In the genomic region with DNA sequence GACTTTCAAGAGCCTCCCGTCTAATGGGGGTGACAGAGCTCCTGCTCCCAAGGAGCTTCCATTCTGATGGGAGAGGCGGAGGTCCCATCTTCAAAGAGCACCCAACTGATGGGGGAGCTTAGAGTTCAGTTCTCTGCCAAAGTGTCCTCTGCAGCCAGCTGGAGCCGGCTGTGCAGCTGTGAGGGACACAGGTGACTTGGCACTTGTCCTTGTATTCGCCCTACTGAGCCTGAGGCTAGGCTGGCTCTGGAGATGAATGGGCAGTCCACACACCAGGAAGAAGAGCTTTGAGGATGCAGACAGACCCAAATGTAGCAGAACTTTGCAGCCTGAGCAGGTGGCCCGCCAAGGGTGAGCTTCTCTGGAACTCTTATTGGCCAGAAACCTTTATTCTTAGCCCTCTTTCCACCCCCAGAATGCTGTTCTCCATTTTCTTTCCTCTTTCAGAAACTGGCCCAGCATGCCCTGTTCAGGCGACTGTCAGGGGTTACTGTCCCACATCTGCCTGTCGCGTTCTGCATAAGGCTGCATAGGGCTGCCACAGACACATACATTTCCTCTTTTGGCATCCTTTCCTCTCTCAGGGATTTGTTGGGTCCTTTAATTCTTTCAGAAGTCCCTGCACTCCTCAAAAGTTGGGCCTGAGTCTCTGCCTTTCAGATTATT, we compare ENCODE assay signal across 18 cellular contexts.
DNase-seq lines count a peak whose midpoint lies in the region; ATAC-seq lines count a peak whose summit lies in the region.
"Had no signal": no experiment of that assay in that cellular context is flagged by ENCODE, and none has a peak within 500 bp of the region (broad histone marks: within the 10 kb centered on the region; RNA-seq: fewer than 3 reads in every experiment).

No MANE protein-coding gene starts in this region.

- intact Hi-C loops in left ventricle myocardium superior (cut with micrococcal nuclease), result no loop called here
- intact Hi-C loops in left cardiac atrium (cut with DNase I), result no loop called here

- ATAC-seq in left ventricle myocardium superior (peak; percentile 27), left cardiac atrium (no peak), left lobe of liver (peak; percentile 60), GM21529 (IDR thresholded peaks at IDR 0.05; ENCODE audit: unreplicated experiment) (no peak), HG03045 (IDR thresholded peaks at IDR 0.05; ENCODE audit: unreplicated experiment) (no peak)
- ATAC-seq: naive thymus-derived CD4-positive, alpha-beta T cell; T-helper 17 cell had no signal

- DNase-seq in left ventricle myocardium superior, result no peak
- DNase-seq in left cardiac atrium, result no peak
- peak; percentile 44 for DNase-seq in NCI-H2196 treated with DMSO at 0.1 percent for 48 hours (lab: John Stamatoyannopoulos, UW; ENCODE audit: unreplicated experiment)
- DNase-seq in left lobe of liver (ENCODE audit: low spot score), result no peak
- no peak for DNase-seq in inferior parietal cortex (ENCODE audit: extremely low spot score)
- DNase-seq in H4 (ENCODE audit: low spot score), result no peak
- DNase-seq: activated CD4-positive, alpha-beta T cell treated with anti-CD3 and anti-CD28 coated beads, Interleukin-2, amount 10 ng/mL, durations not matched to agents 7 days and 5 days; effector memory CD4-positive, alpha-beta T cell; mesenchymal stem cell; naive thymus-derived CD4-positive, alpha-beta T cell; NCI-H187 treated with DMSO at 0.1 percent for 48 hours; NCI-H526 treated with DMSO at 0.1 percent for 48 hours; PC-9; right lobe of liver; stimulated activated CD4-positive, alpha-beta T cell treated with anti-CD3 and anti-CD28 coated beads, Interleukin-15, amount 100 ng/mL, for 24 hours; T-helper 17 cell had no signal

Comparison
In these comparisons a context has a peak if more than half of its experiments do, and no peak if none do; other contexts are left out.
1. ATAC-seq: peak in left ventricle myocardium superior (single experiment) and left lobe of liver (single experiment); none in left cardiac atrium (0 of 2), GM21529 (single experiment) and HG03045 (single experiment).